In genomic region chr14:30966415-30967363, GRCh38 we compare ENCODE assay signal across 16 cellular contexts. TPM values are rescaled to one million over a fixed set of nuclear protein-coding genes. Genes with fewer than 3 reads are reported as not detected.
A peak's percentile ranks its signal among the peaks of the same experiment; 100 is the strongest.
DNase-seq lines count a peak whose midpoint lies in the region; ATAC-seq, FAIRE-seq and TF ChIP-seq lines count a peak whose summit lies in the region.
"Had no signal": no experiment of that assay in that cellular context is flagged by ENCODE, and none has a peak within 500 bp of the region (broad histone marks: within the 10 kb centered on the region; RNA-seq: fewer than 3 reads in every experiment).

No MANE protein-coding gene starts in this region.

- no peaks in the 10 kb centered on the region for H3K4me1 Mint-ChIP-seq in progenitor cell of endocrine pancreas (ENCODE audit: low read depth)

- H3K36me3 Mint-ChIP-seq in progenitor cell of endocrine pancreas (ENCODE audit: insufficient read depth) = peaks cover 35% of the 10 kb centered on the region

- ATAC-seq in K562 (peak; percentile 74), HG03442 (IDR thresholded peaks at IDR 0.05; ENCODE audit: unreplicated experiment) (no peak), esophagus mucosa (no peak)
- ATAC-seq: stimulated activated naive CD8-positive, alpha-beta T cell treated with anti-CD3 and anti-CD28 coated beads, Interleukin-15, Interleukin-2, amounts not matched to agents 100 U/mL and 50 U/mL, for 24 hours had no signal

- TF ChIP-seq POLR2A in H54 (IDR thresholded peaks at IDR 0.05; ENCODE audit: low read depth, low read length) (no peak), K562 (conservative IDR thresholded peaks at IDR 0.05) (no peak)

- CTCF ChIA-PET in K562 (lab: Yijun Ruan, JAX; ENCODE audit: low intra/inter-chr PET ratio) = no interaction called here

- H3K4me1 ChIP-seq in K562 (replicated peaks in 1 of 2; ENCODE audit: control insufficient read depth in 2 of 2, insufficient read depth in 2 of 2, low read length in 2 of 2) (peaks cover 6 to 10% of the 10 kb centered on the region in 2 experiments; a peak in 3 of 5 replicates), Karpas-422 (ENCODE audit: low read length) (peaks cover 5% of the 10 kb centered on the region; the same call in 1 of the 2 replicates)
- H3K4me1 ChIP-seq: uterus had no signal

- TF ChIP-seq RAD21 in K562 (CRISPR knock-in tag; conservative IDR thresholded peaks at IDR 0.05 in 1 of 2, IDR thresholded peaks at IDR 0.05 in 1 of 2) = no peak

- H3K9me2 ChIP-seq in Karpas-422 (replicated peaks; ENCODE audit: insufficient read depth, low read length) = no peaks in the 10 kb centered on the region

- intact Hi-C loops in K562 (cut with micrococcal nuclease) = no loop called here

- peak overlapping the region; percentile 20 for H3K27ac Mint-ChIP-seq in progenitor cell of endocrine pancreas
- H3K27ac Mint-ChIP-seq: CD4-positive, alpha-beta T cell had no signal

- H3K27me3 ChIP-seq in K562 (ENCODE audit: control insufficient read depth in 2 of 2, insufficient read depth in 2 of 2, low read length in 2 of 2) (no peaks in the 10 kb centered on the region), Karpas-422 (ENCODE audit: low read length) (no peaks in the 10 kb centered on the region)
- H3K27me3 ChIP-seq: uterus had no signal

- H3K4me2 ChIP-seq in K562 (ENCODE audit: insufficient read depth, low read length) (peak overlapping the region; percentile 46; the same call in 1 of the 2 replicates), Karpas-422 (ENCODE audit: low read depth, low read length, poor library complexity, severe bottlenecking) (no peak overlapping the region)

- H2AFZ ChIP-seq in K562 (ENCODE audit: low read depth, low read length) (no peak overlapping the region), Karpas-422 (ENCODE audit: low read length) (no peak overlapping the region)

- no peak for TF ChIP-seq EP300 in K562 (IDR thresholded peaks at IDR 0.05; ENCODE audit: low read length)

- peak; percentile 97 for FAIRE-seq in H54 (lab: Jason Lieb, UNC)
- FAIRE-seq in K562 (lab: Jason Lieb, UNC) = peak; percentile 57
- FAIRE-seq: colon had no signal

- H3K4me3 Mint-ChIP-seq in progenitor cell of endocrine pancreas (ENCODE audit: low read depth) = no peak overlapping the region
- H3K4me3 Mint-ChIP-seq: CD4-positive, alpha-beta T cell had no signal

- no peak for TF ChIP-seq CTCF in K562 (IDR thresholded peaks at IDR 0.05 in 2 of 3, conservative IDR thresholded peaks at IDR 0.05 in 1 of 3; ENCODE audit: insufficient read depth in 2 of 3, low read depth in 1 of 3, low read length in 3 of 3)
- TF ChIP-seq CTCF in progenitor cell of endocrine pancreas (IDR thresholded peaks at IDR 0.05; ENCODE audit: unreplicated experiment) = no peak

- H3K36me3 ChIP-seq in K562 (ENCODE audit: control insufficient read depth, insufficient read depth, low read length) (peaks cover 6% of the 10 kb centered on the region; the same call in 1 of the 3 replicates), Karpas-422 (ENCODE audit: insufficient read depth, low read length) (no peaks in the 10 kb centered on the region)
- H3K36me3 ChIP-seq: uterus had no signal

- peaks cover 99% of the 10 kb centered on the region for H3K79me2 ChIP-seq in K562 (ENCODE audit: control insufficient read depth, insufficient read depth, low read length)
- peaks cover 100% of the 10 kb centered on the region for H3K79me2 ChIP-seq in Karpas-422 (ENCODE audit: low read length)

- BruUV-seq in K562 (replicated peaks; lab: Mats Ljungman, UMichigan) = no TSS peak

- POLR2A ChIA-PET in K562 (lab: Yijun Ruan, JAX) = no interaction called here

- H3K4me3 ChIP-seq in K562 (no peak overlapping the region), Karpas-422 (ENCODE audit: low read length) (no peak overlapping the region)
- H3K4me3 ChIP-seq: lung, SK-N-MC, uterus had no signal

- H3K9me3 ChIP-seq in K562 (replicated peaks; ENCODE audit: control insufficient read depth, insufficient read depth, low read depth, low read length) = no peaks in the 10 kb centered on the region
- no peaks in the 10 kb centered on the region for H3K9me3 ChIP-seq in Karpas-422 (ENCODE audit: low read length)

- 29% methylated on average over 10 of the region's 15 CpGs for WGBS in K562 (ENCODE audit: insufficient coverage, low coverage, missing lambda C conversion rate)

- DNase-seq in H54 (ENCODE audit: insufficient read length, low spot score) = peak; percentile 34
- peak; percentile 43 for DNase-seq in MV-4-11 (lab: John Stamatoyannopoulos, UW)
- DNase-seq in K562 (ENCODE audit: extremely low read depth in 1 of 4, low spot score in 3 of 4) = peak in 3 of 4 experiments; percentile 4 to 44 (median 7)
- DNase-seq in progenitor cell of endocrine pancreas (ENCODE audit: low spot score, unreplicated experiment) = no peak
- no peak for DNase-seq in Karpas-422
- DNase-seq: activated T-cell treated with anti-CD3 and anti-CD28 coated beads for 4 hours; CD4-positive, alpha-beta T cell; erythroblast; NCI-H2081; stimulated activated naive CD8-positive, alpha-beta T cell treated with anti-CD3 and anti-CD28 coated beads, Interleukin-15, Interleukin-2, amounts not matched to agents 100 U/mL and 50 U/mL, for 24 hours; uterus had no signal

- H3K9ac ChIP-seq in K562 (ENCODE audit: insufficient read depth in 1 of 2, low read depth in 2 of 2, low read length in 2 of 2) (peak overlapping the region in 1 of 2 experiments; percentile 26; a peak in 1 of 4 replicates), Karpas-422 (ENCODE audit: low read length) (no peak overlapping the region)

- H4K20me1 ChIP-seq in K562 (replicated peaks; ENCODE audit: control insufficient read depth, insufficient read depth, low read length) (peaks cover 7% of the 10 kb centered on the region; the same call in 1 of the 2 replicates), Karpas-422 (ENCODE audit: insufficient read depth, low read depth, low read length) (no peaks in the 10 kb centered on the region)

- peaks cover 28% of the 10 kb centered on the region for H3K9me3 Mint-ChIP-seq in progenitor cell of endocrine pancreas (ENCODE audit: low read depth)

- H3K27me3 Mint-ChIP-seq in progenitor cell of endocrine pancreas = no peaks in the 10 kb centered on the region
- H3K27me3 Mint-ChIP-seq: CD4-positive, alpha-beta T cell had no signal

- no peaks in the 10 kb centered on the region for H3K9me1 ChIP-seq in K562 (ENCODE audit: control insufficient read depth, insufficient read depth, low read length)

- in situ Hi-C loops in K562 (cut with MboI) = no loop called here

- H3K27ac ChIP-seq in K562 (ENCODE audit: extremely low read depth, low read depth, low read length) (peak overlapping the region; percentile 60; the same call in 2 of the 3 replicates), Karpas-422 (ENCODE audit: low read length) (no peak overlapping the region)
- H3K27ac ChIP-seq: SK-N-MC, uterus had no signal

RNA-seq across cellular contexts. Expression of gene AP4S1, which starts 58.8 kb away (rescaled TPM):
- 6.9 and 7.8 TPM in 2 replicates for total RNA-seq in K562 (2011; cell fraction: chromatin; rRNA removed; ENCODE audit: low replicate concordance)
- total RNA-seq in K562 (2011; cell fraction: nucleolus; rRNA removed) = 3.0 and 3.3 TPM in 2 replicates
- 4.0 and 9.5 TPM in 2 replicates for total RNA-seq in K562 (2011; cell fraction: nucleoplasm; rRNA removed)
- total RNA-seq in K562 (2014; rRNA removed) (3.7 TPM in 2 replicates), K562 (2014; rRNA removed; fragmentation: Illumina TruSeq; extraction: Trizol) (7.2 and 7.8 TPM in 2 replicates), K562 (2015; rRNA removed; fragmentation: Illumina TruSeq; extraction: Trizol) (4.6 and 5.9 TPM in 2 replicates), K562 (2021) (5.0 and 5.6 TPM in 2 replicates), progenitor cell of endocrine pancreas (12.0 and 12.9 TPM in 2 replicates), esophagus mucosa (5.1 TPM)
- polyA plus RNA-seq in K562 (2011; rRNA removed) (2.5 and 6.2 TPM in 2 replicates), K562 (2014; fragmentation: Illumina TruSeq; extraction: Trizol) (5.0 and 6.7 TPM in 2 replicates), K562 (2014; fragmentation: Nextera tagmentation; extraction: Ambion mirVana) (1 to 10 TPM; 5.9 to 6.1 TPM), K562 (2014; rRNA removed) (4.6 and 6.6 TPM in 2 replicates)
- 1.4 and 1.5 TPM in 2 replicates for polyA plus RNA-seq in K562 (2011; cell fraction: cytosol; rRNA removed)
- 2.1 and 3.1 TPM in 2 replicates for polyA plus RNA-seq in K562 (2011; cell fraction: nucleus; rRNA removed)
- polyA plus RNA-seq in K562 (2012) = 5.3 and 6.4 TPM in 2 replicates
- 3.4 and 4.7 TPM in 2 replicates for polyA minus RNA-seq in K562 (2011; rRNA and poly(A)+ RNA removed)
- 2.0 and 2.3 TPM in 2 replicates for polyA minus RNA-seq in K562 (2011; cell fraction: cytosol; rRNA and poly(A)+ RNA removed)
- 1.7 and 2.8 TPM in 2 replicates for polyA minus RNA-seq in K562 (2011; cell fraction: nucleus; rRNA and poly(A)+ RNA removed)
- total RNA-seq in Karpas-422 (2014; rRNA removed; shearing (Covaris generic); ENCODE audit: low replicate concordance) = 7.8 and 10.2 TPM in 2 replicates

RNA-seq across cellular contexts. Expression of gene STRN3, which starts 59.5 kb away (rescaled TPM):
- total RNA-seq in K562 (2011; cell fraction: chromatin; rRNA removed; ENCODE audit: low replicate concordance) = 37.9 and 146 TPM in 2 replicates
- total RNA-seq in K562 (2011; cell fraction: nucleolus; rRNA removed) = 20.3 and 32.5 TPM in 2 replicates
- 42.4 and 69.4 TPM in 2 replicates for total RNA-seq in K562 (2011; cell fraction: nucleoplasm; rRNA removed)
- total RNA-seq in K562 (2014; rRNA removed) = 18.0 and 25.7 TPM in 2 replicates
- 29.1 and 35.7 TPM in 2 replicates for total RNA-seq in K562 (2014; rRNA removed; fragmentation: Illumina TruSeq; extraction: Trizol)
- total RNA-seq in K562 (2015; rRNA removed; fragmentation: Illumina TruSeq; extraction: Trizol) = 23.7 and 24.7 TPM in 2 replicates
- 17.6 and 19.9 TPM in 2 replicates for total RNA-seq in K562 (2021)
- polyA plus RNA-seq in K562 (2011; rRNA removed) = 16.0 and 16.7 TPM in 2 replicates
- 2.7 and 5.8 TPM in 2 replicates for polyA plus RNA-seq in K562 (2011; cell fraction: cytosol; rRNA removed)
- polyA plus RNA-seq in K562 (2011; cell fraction: nucleus; rRNA removed) = 17.9 and 25.0 TPM in 2 replicates
- 8.7 and 9.7 TPM in 2 replicates for polyA plus RNA-seq in K562 (2012)
- polyA plus RNA-seq in K562 (2014; fragmentation: Illumina TruSeq; extraction: Trizol) = 9.7 and 10.8 TPM in 2 replicates
- 1 to 10 TPM; 5.9 to 6.2 TPM for polyA plus RNA-seq in K562 (2014; fragmentation: Nextera tagmentation; extraction: Ambion mirVana)
- polyA plus RNA-seq in K562 (2014; rRNA removed) = 5.6 and 14.0 TPM in 2 replicates
- 102 and 104 TPM in 2 replicates for polyA minus RNA-seq in K562 (2011; rRNA and poly(A)+ RNA removed)
- polyA minus RNA-seq in K562 (2011; cell fraction: cytosol; rRNA and poly(A)+ RNA removed) = 23.7 and 37.6 TPM in 2 replicates
- 35.5 and 43.8 TPM in 2 replicates for polyA minus RNA-seq in K562 (2011; cell fraction: nucleus; rRNA and poly(A)+ RNA removed)
- 46.7 and 54.8 TPM in 2 replicates for total RNA-seq in progenitor cell of endocrine pancreas
- 24.5 TPM for total RNA-seq in esophagus mucosa
- total RNA-seq in Karpas-422 (2014; rRNA removed; shearing (Covaris generic); ENCODE audit: low replicate concordance) = 31.3 and 59.0 TPM in 2 replicates

Comparison
In these comparisons a context has a peak if more than half of its experiments do, and no peak if none do; other contexts are left out.
1. DNase-seq: peak in H54 (single experiment), MV-4-11 (single experiment) and K562 (3 of 4); none in progenitor cell of endocrine pancreas (single experiment) and Karpas-422 (single experiment).